ENCODE assay signal across 24 cellular contexts in the genomic region with DNA sequence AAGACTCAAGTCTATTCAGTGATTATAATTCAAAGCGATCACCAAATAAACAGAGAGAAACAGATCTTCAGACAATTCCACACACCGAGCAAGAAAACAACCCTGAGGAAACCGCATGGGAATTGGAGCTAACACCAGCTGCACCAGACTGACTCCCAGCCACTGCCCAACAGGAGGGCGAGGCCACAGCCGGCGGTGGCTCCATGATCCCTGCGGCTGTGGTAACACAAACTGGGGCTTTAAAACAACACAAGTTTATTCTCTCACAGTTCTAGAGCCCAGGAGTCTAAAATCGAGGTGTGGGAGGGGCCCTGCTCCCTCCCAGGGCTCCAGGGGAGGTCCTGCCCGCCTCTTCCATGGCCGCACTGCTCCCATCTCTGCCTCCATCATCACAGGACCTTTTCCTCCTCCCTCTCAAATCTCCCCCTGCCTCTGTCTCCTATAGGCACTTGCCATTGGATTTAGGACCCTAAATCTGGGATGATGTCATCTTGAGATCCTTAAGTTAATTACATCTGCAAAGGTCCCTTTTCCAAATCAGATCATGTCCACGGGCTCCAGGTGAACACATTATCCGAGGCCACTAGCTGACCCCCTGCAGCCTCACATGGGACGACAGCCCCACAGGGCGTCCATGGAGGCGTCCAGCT. TPM values are rescaled to one million over a fixed set of nuclear protein-coding genes. Genes with fewer than 3 reads are reported as not detected.
"Had no signal": no experiment of that assay in that cellular context is flagged by ENCODE, and none has a peak within 500 bp of the region (broad histone marks: within the 10 kb centered on the region; RNA-seq: fewer than 3 reads in every experiment).

No MANE protein-coding gene starts in this region.

- H3K9me3 Mint-ChIP-seq: activated B cell treated with CpG ODN at 0.5 μM for 24 hours; activated CD4-positive, alpha-beta memory T cell treated with anti-CD3 and anti-CD28 coated beads, Interleukin-2, amount 10 ng/mL, durations not matched to agents 7 days and 5 days; brain; central memory CD8-positive, alpha-beta T cell; naive thymus-derived CD8-positive, alpha-beta T cell; stimulated activated naive CD8-positive, alpha-beta T cell treated with anti-CD3 and anti-CD28 coated beads, Interleukin-15, amount 100 ng/mL, for 72 hours; T-cell had no signal

- H3K4me1 ChIP-seq: suprapubic skin, transverse colon, vagina had no signal

- DNase-seq: activated B cell treated with CpG ODN at 0.5 μM for 24 hours; activated CD4-positive, alpha-beta memory T cell treated with anti-CD3 and anti-CD28 coated beads, Interleukin-2, amount 10 ng/mL, durations not matched to agents 7 days and 5 days; activated CD4-positive, alpha-beta T cell treated with anti-CD3 and anti-CD28 coated beads for 48 hours; activated CD8-positive, alpha-beta memory T cell treated with anti-CD3 and anti-CD28 coated beads, Interleukin-2, amount 10 ng/mL, durations not matched to agents 7 days and 5 days; kidney glomerular epithelial cell; left ventricle myocardium inferior; naive thymus-derived CD8-positive, alpha-beta T cell; nucleus accumbens; stimulated activated CD4-positive, alpha-beta T cell treated with anti-CD3 and anti-CD28 coated beads, Interleukin-15, amount 100 ng/mL, for 24 hours; stimulated activated CD4-positive, alpha-beta T cell treated with anti-CD3 and anti-CD28 coated beads, Interleukin-2, amount 100 ng/mL, for 48 hours; stimulated activated naive CD8-positive, alpha-beta T cell treated with anti-CD3 and anti-CD28 coated beads, Interleukin-15, amount 100 ng/mL, for 72 hours; T-cell; transverse colon had no signal

- H3K4me3 Mint-ChIP-seq: activated B cell treated with CpG ODN at 0.5 μM for 24 hours; activated CD4-positive, alpha-beta memory T cell treated with anti-CD3 and anti-CD28 coated beads, Interleukin-2, amount 10 ng/mL, durations not matched to agents 7 days and 5 days; activated CD8-positive, alpha-beta memory T cell treated with anti-CD3 and anti-CD28 coated beads, Interleukin-2, amount 10 ng/mL, durations not matched to agents 7 days and 5 days; activated naive CD8-positive, alpha-beta T cell; brain; central memory CD8-positive, alpha-beta T cell; naive thymus-derived CD8-positive, alpha-beta T cell; T-cell had no signal

- H3K27ac ChIP-seq: coronary artery, suprapubic skin, transverse colon, vagina had no signal

- H3K9me3 ChIP-seq: heart left ventricle, left ventricle myocardium inferior, suprapubic skin, transverse colon, vagina had no signal

- ATAC-seq: activated CD8-positive, alpha-beta memory T cell treated with anti-CD3 and anti-CD28 coated beads, Interleukin-2, amount 10 ng/mL, durations not matched to agents 7 days and 5 days; heart left ventricle; naive thymus-derived CD8-positive, alpha-beta T cell; stimulated activated naive CD8-positive, alpha-beta T cell treated with anti-CD3 and anti-CD28 coated beads, Interleukin-15, amount 100 ng/mL, for 72 hours; T-cell had no signal

- H3K4me3 ChIP-seq: coronary artery, heart left ventricle, left ventricle myocardium inferior, suprapubic skin, transverse colon, vagina had no signal

- H3K27ac Mint-ChIP-seq: activated B cell treated with CpG ODN at 0.5 μM for 24 hours; activated CD4-positive, alpha-beta memory T cell treated with anti-CD3 and anti-CD28 coated beads, Interleukin-2, amount 10 ng/mL, durations not matched to agents 7 days and 5 days; activated CD8-positive, alpha-beta memory T cell treated with anti-CD3 and anti-CD28 coated beads, Interleukin-2, amount 10 ng/mL, durations not matched to agents 7 days and 5 days; activated naive CD8-positive, alpha-beta T cell; progenitor cell of endocrine pancreas; stimulated activated naive CD8-positive, alpha-beta T cell treated with anti-CD3 and anti-CD28 coated beads, Interleukin-15, amount 100 ng/mL, for 72 hours; T-cell had no signal

- H3K27me3 Mint-ChIP-seq: activated B cell treated with CpG ODN at 0.5 μM for 24 hours; activated CD4-positive, alpha-beta memory T cell treated with anti-CD3 and anti-CD28 coated beads, Interleukin-2, amount 10 ng/mL, durations not matched to agents 7 days and 5 days; activated CD8-positive, alpha-beta memory T cell treated with anti-CD3 and anti-CD28 coated beads, Interleukin-2, amount 10 ng/mL, durations not matched to agents 7 days and 5 days; activated naive CD8-positive, alpha-beta T cell; central memory CD8-positive, alpha-beta T cell; naive thymus-derived CD8-positive, alpha-beta T cell; progenitor cell of endocrine pancreas; stimulated activated naive CD8-positive, alpha-beta T cell treated with anti-CD3 and anti-CD28 coated beads, Interleukin-15, amount 100 ng/mL, for 72 hours; T-cell had no signal

- H3K27me3 ChIP-seq: heart left ventricle, suprapubic skin, transverse colon, vagina had no signal

- H3K36me3 ChIP-seq: transverse colon had no signal

RNA-seq across cellular contexts. Expression of gene UTS2R, which starts 36.8 kb away (rescaled TPM):
- total RNA-seq: activated B cell treated with CpG ODN at 0.5 μM for 24 hours; activated CD4-positive, alpha-beta memory T cell treated with anti-CD3 and anti-CD28 coated beads, Interleukin-2, amount 10 ng/mL, durations not matched to agents 7 days and 5 days; frontal cortex; mononuclear cell; naive thymus-derived CD8-positive, alpha-beta T cell; suprapubic skin; T-cell; vagina had no signal
- polyA plus RNA-seq: esophagus; naive thymus-derived CD8-positive, alpha-beta T cell had no signal

RNA-seq across cellular contexts. Expression of gene TEX19, which starts 49.4 kb away (rescaled TPM):
- total RNA-seq: activated B cell treated with CpG ODN at 0.5 μM for 24 hours; activated CD4-positive, alpha-beta memory T cell treated with anti-CD3 and anti-CD28 coated beads, Interleukin-2, amount 10 ng/mL, durations not matched to agents 7 days and 5 days; frontal cortex; heart left ventricle; left ventricle myocardium inferior; mononuclear cell; naive thymus-derived CD8-positive, alpha-beta T cell; progenitor cell of endocrine pancreas; suprapubic skin; T-cell; transverse colon; vagina had no signal
- polyA plus RNA-seq: heart left ventricle; naive thymus-derived CD8-positive, alpha-beta T cell had no signal
